Comparison of ENCODE assay signal across 1 cellular context in the genomic region with DNA sequence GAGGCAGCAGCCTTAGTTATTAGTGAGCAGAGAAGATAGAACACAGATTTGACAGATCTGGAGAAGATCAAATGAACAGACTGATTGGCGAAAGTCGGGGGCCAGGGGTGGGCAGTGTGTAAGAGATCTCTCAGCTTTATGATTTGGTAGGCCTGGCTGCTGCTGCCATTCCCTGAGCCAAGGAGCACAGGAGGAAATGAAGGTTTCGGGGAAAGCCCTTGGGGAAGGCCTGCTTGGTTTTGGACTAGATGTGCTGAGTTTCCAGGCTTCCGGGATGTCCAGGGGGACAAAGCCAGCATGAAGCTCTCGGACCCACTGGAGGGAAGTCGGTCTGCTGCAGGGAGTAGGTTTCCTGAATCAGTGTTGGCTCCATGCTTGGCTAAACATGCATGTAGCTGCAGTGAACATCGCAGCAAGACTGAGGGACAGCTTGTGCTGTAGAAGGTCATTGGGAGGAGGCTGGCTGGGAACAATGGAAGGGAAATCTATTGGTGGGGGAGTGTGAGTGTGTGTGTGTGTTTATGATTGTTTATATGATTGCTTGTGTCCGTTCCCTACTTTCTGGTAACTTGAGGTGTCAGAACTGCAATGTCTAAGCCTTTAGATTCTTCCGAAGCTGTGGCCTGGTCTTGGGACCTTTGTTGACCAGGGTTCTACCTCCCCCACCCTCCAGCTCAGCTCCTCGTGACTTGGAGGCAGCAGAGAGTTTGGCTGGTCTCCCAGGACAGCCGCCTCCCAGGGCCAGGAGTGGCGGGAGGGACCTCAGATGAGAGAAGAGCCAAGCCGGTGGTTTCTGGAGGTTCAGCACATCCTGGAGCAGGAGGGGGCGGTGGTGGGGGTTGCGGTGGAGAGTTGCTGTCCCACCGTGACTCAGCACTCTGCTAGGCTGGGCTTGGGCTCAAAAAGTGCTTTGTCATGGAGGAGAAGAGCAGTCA.
A peak's percentile ranks its signal among the peaks of the same experiment; 100 is the strongest.
TF ChIP-seq lines count a peak whose summit lies in the region.

No MANE protein-coding gene starts in this region.

TF ChIP-seq in K562, 482 proteins besides CTCF, POLR2A, EP300 and RAD21 (continued from another document):
- peak; percentile 93 for TF ChIP-seq JUND (IDR thresholded peaks at IDR 0.05; ENCODE audit: borderline replicate concordance, low read depth, low read length)
- TF ChIP-seq JUND (tag; IDR thresholded peaks at IDR 0.05; ENCODE audit: borderline replicate concordance, low read depth, low read length): peak; percentile 71; the same call in 1 of the 3 replicates
- TF ChIP-seq FOS (IDR thresholded peaks at IDR 0.05; ENCODE audit: extremely low read depth, insufficient read length): peak; percentile 22
- TF ChIP-seq ZSCAN32 (CRISPR knock-in tag; IDR thresholded peaks at IDR 0.05): no peak
- peak; percentile 100 for TF ChIP-seq C11orf30 (IDR thresholded peaks at IDR 0.05; ENCODE audit: low read depth)
- TF ChIP-seq, protein P1, sequence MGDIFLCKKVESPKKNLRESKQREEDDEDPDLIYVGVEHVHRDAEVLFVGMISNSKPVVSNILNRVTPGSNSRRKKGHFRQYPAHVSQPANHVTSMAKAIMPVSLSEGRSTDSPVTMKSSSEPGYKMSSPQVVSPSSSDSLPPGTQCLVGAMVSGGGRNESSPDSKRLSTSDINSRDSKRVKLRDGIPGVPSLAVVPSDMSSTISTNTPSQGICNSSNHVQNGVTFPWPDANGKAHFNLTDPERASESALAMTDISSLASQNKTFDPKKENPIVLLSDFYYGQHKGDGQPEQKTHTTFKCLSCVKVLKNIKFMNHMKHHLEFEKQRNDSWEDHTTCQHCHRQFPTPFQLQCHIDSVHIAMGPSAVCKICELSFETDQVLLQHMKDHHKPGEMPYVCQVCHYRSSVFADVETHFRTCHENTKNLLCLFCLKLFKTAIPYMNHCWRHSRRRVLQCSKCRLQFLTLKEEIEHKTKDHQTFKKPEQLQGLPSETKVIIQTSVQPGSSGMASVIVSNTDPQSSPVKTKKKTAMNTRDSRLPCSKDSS (IDR thresholded peaks at IDR 0.05; ENCODE audit: low read depth, partially characterized antibody): no peak
- TF ChIP-seq, protein P2, sequence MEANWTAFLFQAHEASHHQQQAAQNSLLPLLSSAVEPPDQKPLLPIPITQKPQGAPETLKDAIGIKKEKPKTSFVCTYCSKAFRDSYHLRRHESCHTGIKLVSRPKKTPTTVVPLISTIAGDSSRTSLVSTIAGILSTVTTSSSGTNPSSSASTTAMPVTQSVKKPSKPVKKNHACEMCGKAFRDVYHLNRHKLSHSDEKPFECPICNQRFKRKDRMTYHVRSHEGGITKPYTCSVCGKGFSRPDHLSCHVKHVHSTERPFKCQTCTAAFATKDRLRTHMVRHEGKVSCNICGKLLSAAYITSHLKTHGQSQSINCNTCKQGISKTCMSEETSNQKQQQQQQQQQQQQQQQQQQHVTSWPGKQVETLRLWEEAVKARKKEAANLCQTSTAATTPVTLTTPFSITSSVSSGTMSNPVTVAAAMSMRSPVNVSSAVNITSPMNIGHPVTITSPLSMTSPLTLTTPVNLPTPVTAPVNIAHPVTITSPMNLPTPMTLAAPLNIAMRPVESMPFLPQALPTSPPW (CRISPR knock-in tag; IDR thresholded peaks at IDR 0.05): peak; percentile 98
- no peak for TF ChIP-seq TCFL5 (CRISPR knock-in tag; conservative IDR thresholded peaks at IDR 0.05)
- TF ChIP-seq MYNN (IDR thresholded peaks at IDR 0.05): peak; percentile 63; the same call in 1 of the 2 replicates
- TF ChIP-seq MYNN (CRISPR knock-in tag; IDR thresholded peaks at IDR 0.05): no peak
- TF ChIP-seq, protein P3, sequence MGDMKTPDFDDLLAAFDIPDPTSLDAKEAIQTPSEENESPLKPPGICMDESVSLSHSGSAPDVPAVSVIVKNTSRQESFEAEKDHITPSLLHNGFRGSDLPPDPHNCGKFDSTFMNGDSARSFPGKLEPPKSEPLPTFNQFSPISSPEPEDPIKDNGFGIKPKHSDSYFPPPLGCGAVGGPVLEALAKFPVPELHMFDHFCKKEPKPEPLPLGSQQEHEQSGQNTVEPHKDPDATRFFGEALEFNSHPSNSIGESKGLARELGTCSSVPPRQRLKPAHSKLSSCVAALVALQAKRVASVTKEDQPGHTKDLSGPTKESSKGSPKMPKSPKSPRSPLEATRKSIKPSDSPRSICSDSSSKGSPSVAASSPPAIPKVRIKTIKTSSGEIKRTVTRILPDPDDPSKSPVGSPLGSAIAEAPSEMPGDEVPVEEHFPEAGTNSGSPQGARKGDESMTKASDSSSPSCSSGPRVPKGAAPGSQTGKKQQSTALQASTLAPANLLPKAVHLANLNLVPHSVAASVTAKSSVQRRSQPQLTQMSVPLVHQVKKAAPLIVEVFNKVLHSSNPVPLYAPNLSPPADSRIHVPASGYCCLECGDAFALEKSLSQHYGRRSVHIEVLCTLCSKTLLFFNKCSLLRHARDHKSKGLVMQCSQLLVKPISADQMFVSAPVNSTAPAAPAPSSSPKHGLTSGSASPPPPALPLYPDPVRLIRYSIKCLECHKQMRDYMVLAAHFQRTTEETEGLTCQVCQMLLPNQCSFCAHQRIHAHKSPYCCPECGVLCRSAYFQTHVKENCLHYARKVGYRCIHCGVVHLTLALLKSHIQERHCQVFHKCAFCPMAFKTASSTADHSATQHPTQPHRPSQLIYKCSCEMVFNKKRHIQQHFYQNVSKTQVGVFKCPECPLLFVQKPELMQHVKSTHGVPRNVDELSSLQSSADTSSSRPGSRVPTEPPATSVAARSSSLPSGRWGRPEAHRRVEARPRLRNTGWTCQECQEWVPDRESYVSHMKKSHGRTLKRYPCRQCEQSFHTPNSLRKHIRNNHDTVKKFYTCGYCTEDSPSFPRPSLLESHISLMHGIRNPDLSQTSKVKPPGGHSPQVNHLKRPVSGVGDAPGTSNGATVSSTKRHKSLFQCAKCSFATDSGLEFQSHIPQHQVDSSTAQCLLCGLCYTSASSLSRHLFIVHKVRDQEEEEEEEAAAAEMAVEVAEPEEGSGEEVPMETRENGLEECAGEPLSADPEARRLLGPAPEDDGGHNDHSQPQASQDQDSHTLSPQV (IDR thresholded peaks at IDR 0.05): peak; percentile 85
- TF ChIP-seq CBX3 (IDR thresholded peaks at IDR 0.05; ENCODE audit: borderline replicate concordance in 1 of 2, low read length in 2 of 2): peak in 1 of 2 experiments; percentile 89; a peak in 1 of 3 replicates
- TF ChIP-seq KDM5B (IDR thresholded peaks at IDR 0.05; ENCODE audit: insufficient replicate concordance, low read depth, low read length): peak; percentile 51
- TF ChIP-seq, protein P4, sequence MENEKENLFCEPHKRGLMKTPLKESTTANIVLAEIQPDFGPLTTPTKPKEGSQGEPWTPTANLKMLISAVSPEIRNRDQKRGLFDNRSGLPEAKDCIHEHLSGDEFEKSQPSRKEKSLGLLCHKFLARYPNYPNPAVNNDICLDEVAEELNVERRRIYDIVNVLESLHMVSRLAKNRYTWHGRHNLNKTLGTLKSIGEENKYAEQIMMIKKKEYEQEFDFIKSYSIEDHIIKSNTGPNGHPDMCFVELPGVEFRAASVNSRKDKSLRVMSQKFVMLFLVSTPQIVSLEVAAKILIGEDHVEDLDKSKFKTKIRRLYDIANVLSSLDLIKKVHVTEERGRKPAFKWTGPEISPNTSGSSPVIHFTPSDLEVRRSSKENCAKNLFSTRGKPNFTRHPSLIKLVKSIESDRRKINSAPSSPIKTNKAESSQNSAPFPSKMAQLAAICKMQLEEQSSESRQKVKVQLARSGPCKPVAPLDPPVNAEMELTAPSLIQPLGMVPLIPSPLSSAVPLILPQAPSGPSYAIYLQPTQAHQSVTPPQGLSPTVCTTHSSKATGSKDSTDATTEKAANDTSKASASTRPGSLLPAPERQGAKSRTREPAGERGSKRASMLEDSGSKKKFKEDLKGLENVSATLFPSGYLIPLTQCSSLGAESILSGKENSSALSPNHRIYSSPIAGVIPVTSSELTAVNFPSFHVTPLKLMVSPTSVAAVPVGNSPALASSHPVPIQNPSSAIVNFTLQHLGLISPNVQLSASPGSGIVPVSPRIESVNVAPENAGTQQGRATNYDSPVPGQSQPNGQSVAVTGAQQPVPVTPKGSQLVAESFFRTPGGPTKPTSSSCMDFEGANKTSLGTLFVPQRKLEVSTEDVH (IDR thresholded peaks at IDR 0.05; ENCODE audit: low read depth, partially characterized antibody): peak; percentile 37
- no peak for TF ChIP-seq CBX1 (IDR thresholded peaks at IDR 0.05; ENCODE audit: low read depth)
- TF ChIP-seq CEBPB (tag; IDR thresholded peaks at IDR 0.05): no peak
- peak; percentile 94 for TF ChIP-seq HLTF (IDR thresholded peaks at IDR 0.05)
- TF ChIP-seq ZNF24 (IDR thresholded peaks at IDR 0.05): peak; percentile 57; the same call in 1 of the 2 replicates
- peak; percentile 89 for TF ChIP-seq NEUROD1 (IDR thresholded peaks at IDR 0.05; ENCODE audit: borderline replicate concordance, low read depth, low read length, partially characterized antibody)
- peak; percentile 13; the same call in 1 of the 2 replicates for TF ChIP-seq CHCHD3 (CRISPR knock-in tag; IDR thresholded peaks at IDR 0.05)
- TF ChIP-seq, protein P5, sequence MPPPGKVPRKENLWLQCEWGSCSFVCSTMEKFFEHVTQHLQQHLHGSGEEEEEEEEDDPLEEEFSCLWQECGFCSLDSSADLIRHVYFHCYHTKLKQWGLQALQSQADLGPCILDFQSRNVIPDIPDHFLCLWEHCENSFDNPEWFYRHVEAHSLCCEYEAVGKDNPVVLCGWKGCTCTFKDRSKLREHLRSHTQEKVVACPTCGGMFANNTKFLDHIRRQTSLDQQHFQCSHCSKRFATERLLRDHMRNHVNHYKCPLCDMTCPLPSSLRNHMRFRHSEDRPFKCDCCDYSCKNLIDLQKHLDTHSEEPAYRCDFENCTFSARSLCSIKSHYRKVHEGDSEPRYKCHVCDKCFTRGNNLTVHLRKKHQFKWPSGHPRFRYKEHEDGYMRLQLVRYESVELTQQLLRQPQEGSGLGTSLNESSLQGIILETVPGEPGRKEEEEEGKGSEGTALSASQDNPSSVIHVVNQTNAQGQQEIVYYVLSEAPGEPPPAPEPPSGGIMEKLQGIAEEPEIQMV (tag; conservative IDR thresholded peaks at IDR 0.05; ENCODE audit: low read depth): peak; percentile 31; the same call in 1 of the 2 replicates
- TF ChIP-seq MAFF (IDR thresholded peaks at IDR 0.05; ENCODE audit: low read length): peak; percentile 98
- no peak for TF ChIP-seq HNRNPUL1 (IDR thresholded peaks at IDR 0.05; ENCODE audit: low read length)
